ENCODE assay signal across 1 cellular context in genomic region chr2:142869065-142869460, GRCh38. TPM values are rescaled to one million over a fixed set of nuclear protein-coding genes. Genes with fewer than 3 reads are reported as not detected.
"Had no signal": no experiment of that assay in that cellular context is flagged by ENCODE, and none has a peak within 500 bp of the region (broad histone marks: within the 10 kb centered on the region; RNA-seq: fewer than 3 reads in every experiment).

No MANE protein-coding gene starts in this region.

RNA-seq across cellular contexts. Expression of gene KYNU, which starts 8.4 kb away (rescaled TPM):
- total RNA-seq: progenitor cell of endocrine pancreas had no signal
